In the genomic region with DNA sequence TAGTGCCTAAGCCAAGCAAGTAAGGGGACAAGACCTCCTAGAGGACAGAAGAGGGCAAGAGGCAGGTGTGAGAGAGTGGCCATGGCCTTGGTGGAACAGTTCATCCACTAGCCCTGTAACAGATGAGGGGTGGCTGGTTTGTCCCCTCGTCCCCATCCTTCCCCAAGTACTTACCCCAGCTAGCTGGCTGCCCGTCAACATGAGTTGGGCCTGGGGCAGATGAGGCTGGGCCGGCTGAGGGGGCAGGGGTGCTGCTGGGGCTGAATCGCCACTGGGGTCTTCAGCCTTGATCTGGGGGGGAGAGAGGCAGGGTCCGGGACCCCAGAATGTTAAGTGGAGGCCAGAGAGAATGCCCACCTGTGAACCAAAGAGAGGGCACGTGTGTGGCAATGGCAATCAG, we compare ENCODE assay signal across 1 cellular context.
TF ChIP-seq lines count a peak whose summit lies in the region.

No MANE protein-coding gene starts in this region.

TF ChIP-seq in HEK293, 187 proteins besides CTCF, POLR2A, EP300 and RAD21:
- TF ChIP-seq ZNF133 (tag by site-specific recombination; IDR thresholded peaks at IDR 0.05) (peak; percentile 68), ZNF302 (tag by site-specific recombination; IDR thresholded peaks at IDR 0.05; ENCODE audit: low read depth) (no peak)
TF ChIP-seq in HEK293: peak in this region for 1.
